ENCODE assay signal across 28 cellular contexts in the genomic region with DNA sequence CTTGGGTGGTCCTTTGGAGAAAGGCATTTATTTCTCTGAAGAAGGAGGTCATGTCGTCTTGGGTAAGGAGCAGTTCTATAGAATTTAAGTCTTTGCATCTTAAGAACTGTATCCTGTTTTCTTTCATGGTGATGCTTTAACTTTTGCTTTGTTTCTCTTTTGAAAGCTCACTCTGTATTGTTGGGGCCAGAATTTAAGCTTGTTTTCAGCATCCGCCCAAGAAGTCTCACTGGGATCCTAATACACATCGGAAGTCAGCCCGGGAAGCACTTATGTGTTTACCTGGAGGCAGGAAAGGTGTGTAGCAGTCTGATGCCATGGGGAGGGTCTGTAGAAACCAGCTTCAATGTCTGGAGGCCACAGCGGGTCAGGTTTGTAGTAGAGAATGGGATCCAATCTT.
DNase-seq lines count a peak whose midpoint lies in the region; ATAC-seq and TF ChIP-seq lines count a peak whose summit lies in the region.
"Had no signal": no experiment of that assay in that cellular context is flagged by ENCODE, and none has a peak within 500 bp of the region (broad histone marks: within the 10 kb centered on the region; RNA-seq: fewer than 3 reads in every experiment).

No MANE protein-coding gene starts in this region.

- no peaks in the 10 kb centered on the region for H3K79me1 ChIP-seq in H9 (ENCODE audit: insufficient read depth, low read depth, low read length, poor library complexity, severe bottlenecking)

- no peak overlapping the region for H4K91ac ChIP-seq in H9 (ENCODE audit: insufficient read length, low read depth, low read length)

- H3K79me2 ChIP-seq in H9 (ENCODE audit: insufficient read depth, low read length) (no peaks in the 10 kb centered on the region), neural progenitor cell (ENCODE audit: low read depth) (no peaks in the 10 kb centered on the region)

- H3K4me1 Mint-ChIP-seq in H9 (peaks cover 39 to 48% of the 10 kb centered on the region in 2 experiments), WTC11 (peaks cover 53% of the 10 kb centered on the region), neural progenitor cell (peaks cover 22% of the 10 kb centered on the region)

- peaks cover 11% of the 10 kb centered on the region for H3F3A ChIP-seq in neural progenitor cell (ENCODE audit: low read depth)

- peak overlapping the region; percentile 44 for H3K18ac ChIP-seq in H9 (ENCODE audit: insufficient read length, low read depth, low read length)

- no peaks in the 10 kb centered on the region for H3K9me3 Mint-ChIP-seq in H9
- 0 out of 2 replicates have a peak, but pooled peaks cover 4% of the 10 kb centered on the region for H3K9me3 Mint-ChIP-seq in WTC11
- no peaks in the 10 kb centered on the region for H3K9me3 Mint-ChIP-seq in neural progenitor cell
- H3K9me3 Mint-ChIP-seq: CD4-positive, alpha-beta memory T cell had no signal

- H4K5ac ChIP-seq in H9 (ENCODE audit: insufficient read length, low read depth, low read length), result no peak overlapping the region

- H3K23ac ChIP-seq in H9 (ENCODE audit: insufficient read length, low read depth, low read length), result no peak overlapping the region

- H3K27ac ChIP-seq in H9 (ENCODE audit: insufficient read length, low read depth, low read length), result peak overlapping the region; percentile 92
- peak overlapping the region; percentile 18 for H3K27ac ChIP-seq in iPS DF 6.9 (ENCODE audit: low read length)
- H3K27ac ChIP-seq in neural progenitor cell, result no peak overlapping the region
- H3K27ac ChIP-seq: A549; BLaER1 treated with 17β-estradiol and CSF1 and Interleukin-3, amounts not matched to agents 10 nM and 100 nM; GM23248; HL-60 had no signal

- no peak overlapping the region for H2BK15ac ChIP-seq in H9 (ENCODE audit: low read depth, low read length)

- TF ChIP-seq CTCF in H9 (conservative IDR thresholded peaks at IDR 0.05) (no peak), WTC11 (IDR thresholded peaks at IDR 0.05) (no peak), neural progenitor cell (IDR thresholded peaks at IDR 0.05) (no peak)

- no peak overlapping the region for H2BK120ac ChIP-seq in H9 (ENCODE audit: low read depth, low read length, poor library complexity, severe bottlenecking)

- H4K20me1 ChIP-seq in H9 (ENCODE audit: control insufficient read depth, insufficient read depth, insufficient read length) (no peaks in the 10 kb centered on the region), neural progenitor cell (ENCODE audit: low read depth) (no peaks in the 10 kb centered on the region)
- H4K20me1 ChIP-seq: BLaER1 treated with 17β-estradiol and CSF1 and Interleukin-3, amounts not matched to agents 10 nM and 100 nM had no signal

- H3K4me1 ChIP-seq in H9 (ENCODE audit: insufficient read depth, low read length) (peaks cover 16% of the 10 kb centered on the region; the same call in 1 of the 2 replicates), iPS DF 6.9 (ENCODE audit: control insufficient read depth, insufficient read depth, low read length) (peaks cover 11% of the 10 kb centered on the region), neural progenitor cell (peaks cover 23% of the 10 kb centered on the region)
- H3K4me1 ChIP-seq: A549 had no signal

- H3K4me2 ChIP-seq in H9 (ENCODE audit: insufficient read depth, insufficient read length, low read length), result peak overlapping the region; percentile 5
- peak overlapping the region; percentile 53 for H3K4me2 ChIP-seq in neural progenitor cell
- H3K4me2 ChIP-seq: A549; BLaER1 treated with 17β-estradiol and CSF1 and Interleukin-3, amounts not matched to agents 10 nM and 100 nM; SK-N-SH had no signal

- H2BK5ac ChIP-seq in H9 (ENCODE audit: insufficient read length, low read length), result no peak overlapping the region

- H3K27me3 ChIP-seq in H9 (ENCODE audit: insufficient read depth, low read length), result no peaks in the 10 kb centered on the region
- no peaks in the 10 kb centered on the region for H3K27me3 ChIP-seq in iPS DF 6.9 (ENCODE audit: control insufficient read depth, insufficient read depth, low read length)
- no peaks in the 10 kb centered on the region for H3K27me3 ChIP-seq in neural progenitor cell
- H3K27me3 ChIP-seq: BLaER1 treated with 17β-estradiol and CSF1 and Interleukin-3, amounts not matched to agents 10 nM and 100 nM had no signal

- H3K4ac ChIP-seq in H9 (ENCODE audit: low read depth, low read length), result no peak overlapping the region

- H2BK12ac ChIP-seq in H9 (ENCODE audit: insufficient read length, low read depth, low read length), result no peak overlapping the region

- H3K9ac ChIP-seq in H9 (ENCODE audit: extremely low read depth, insufficient read length, low read length), result no peak overlapping the region
- no peak overlapping the region for H3K9ac ChIP-seq in neural progenitor cell
- H3K9ac ChIP-seq: BLaER1 treated with 17β-estradiol and CSF1 and Interleukin-3, amounts not matched to agents 10 nM and 100 nM; GM23248; SK-N-SH had no signal

- DNase-seq in H9 (peak; percentile 67), WTC11 (ENCODE audit: low spot score) (no peak), iPS DF 6.9 (ENCODE audit: low read depth, low spot score) (peak; percentile 78), neural progenitor cell (ENCODE audit: low spot score) (no peak), NCI-H1092 (lab: John Stamatoyannopoulos, UW) (no peak), NCI-H774 (lab: John Stamatoyannopoulos, UW) (no peak)
- DNase-seq: AML-193; CD4-positive, alpha-beta memory T cell; COR-L47; DMS53; GDM1; GM23248; HCEC 1CT; Kasumi-1; NCI-H1105; NCI-H1436 treated with DMSO at 0.1 percent for 48 hours; NCI-H187 treated with DMSO at 0.1 percent for 48 hours; NCI-H345; NCI-H510A treated with DMSO at 0.1 percent for 48 hours; PC-3; SK-N-SH; SW 1271 had no signal

- peak overlapping the region in 2 of 3 experiments; percentile 36 to 91; a peak in 4 of 7 replicates for H3K27ac Mint-ChIP-seq in H9
- H3K27ac Mint-ChIP-seq in WTC11, result peak overlapping the region; percentile 89
- no peak overlapping the region for H3K27ac Mint-ChIP-seq in neural progenitor cell
- H3K27ac Mint-ChIP-seq: CD4-positive, alpha-beta memory T cell had no signal

- H3T11ph ChIP-seq in H9 (ENCODE audit: low read length), result no peak overlapping the region

- no peak overlapping the region for H2AK5ac ChIP-seq in H9 (ENCODE audit: insufficient read length, low read length)

- no peak overlapping the region for H3K56ac ChIP-seq in H9 (ENCODE audit: insufficient read length, low read depth, low read length)

- no peak overlapping the region for H2BK20ac ChIP-seq in H9 (ENCODE audit: low read depth, low read length, poor library complexity, severe bottlenecking)

- H3K36me3 Mint-ChIP-seq in H9 (ENCODE audit: insufficient read depth in 1 of 3, low read depth in 3 of 3) (no peaks in the 10 kb centered on the region), WTC11 (no peaks in the 10 kb centered on the region), neural progenitor cell (no peaks in the 10 kb centered on the region)
- H3K36me3 Mint-ChIP-seq: CD4-positive, alpha-beta memory T cell had no signal

- no CpG with 5 or more reads among the region's 5 CpGs for WGBS in H9 (ENCODE audit: extremely low coverage, insufficient read length, low lambda C conversion rate)
- no CpG with 5 or more reads among the region's 5 CpGs for WGBS in iPS DF 6.9 (ENCODE audit: insufficient coverage, insufficient read length)

- no peak overlapping the region for H3K14ac ChIP-seq in H9 (ENCODE audit: insufficient read depth, low read length)

- H3K27me3 Mint-ChIP-seq in H9 (ENCODE audit: low read depth) (no peaks in the 10 kb centered on the region), WTC11 (ENCODE audit: low read depth) (no peaks in the 10 kb centered on the region), neural progenitor cell (ENCODE audit: insufficient read depth, low read depth) (peaks cover 10% of the 10 kb centered on the region)
- H3K27me3 Mint-ChIP-seq: CD4-positive, alpha-beta memory T cell had no signal

- H3K9me3 ChIP-seq in H9 (ENCODE audit: control insufficient read depth, low read depth, low read length) (no peaks in the 10 kb centered on the region), iPS DF 6.9 (ENCODE audit: control insufficient read depth, insufficient read depth, low read length) (no peaks in the 10 kb centered on the region), neural progenitor cell (ENCODE audit: low read depth) (no peaks in the 10 kb centered on the region)
- H3K9me3 ChIP-seq: A549; BLaER1 treated with 17β-estradiol and CSF1 and Interleukin-3, amounts not matched to agents 10 nM and 100 nM; SK-N-SH had no signal

- no peaks in the 10 kb centered on the region for H3K23me2 ChIP-seq in H9 (ENCODE audit: insufficient read length, low read depth, low read length, poor library complexity, severe bottlenecking)

- H4K8ac ChIP-seq in H9 (replicated peaks; ENCODE audit: insufficient read length, low read depth, low read length), result no peak overlapping the region

- H3K36me3 ChIP-seq in iPS DF 6.9 (ENCODE audit: control insufficient read depth, insufficient read depth, low read length) (no peaks in the 10 kb centered on the region), neural progenitor cell (no peaks in the 10 kb centered on the region)
- H3K36me3 ChIP-seq: BLaER1 treated with 17β-estradiol and CSF1 and Interleukin-3, amounts not matched to agents 10 nM and 100 nM had no signal

- H2AFZ ChIP-seq in H9 (ENCODE audit: low read length) (no peak overlapping the region), neural progenitor cell (replicated peaks) (no peak overlapping the region)
- H2AFZ ChIP-seq: GM23248 had no signal

- H3K4me3 Mint-ChIP-seq in H9, result no peak overlapping the region
- H3K4me3 Mint-ChIP-seq in WTC11, result 0 out of 2 replicates have a peak overlapping the region, but pooled peaks have one; percentile 3
- H3K4me3 Mint-ChIP-seq in neural progenitor cell, result no peak overlapping the region
- H3K4me3 Mint-ChIP-seq: CD4-positive, alpha-beta memory T cell had no signal

- H3K4me3 ChIP-seq in iPS DF 6.9 (ENCODE audit: low read length), result no peak overlapping the region
- H3K4me3 ChIP-seq in neural progenitor cell, result no peak overlapping the region
- H3K4me3 ChIP-seq: A549; BLaER1 treated with 17β-estradiol and CSF1 and Interleukin-3, amounts not matched to agents 10 nM and 100 nM; GM12878; GM23248; K562 had no signal

- ATAC-seq in WTC11, result peak; percentile 82
- no peak for ATAC-seq in GM19455 (IDR thresholded peaks at IDR 0.05; ENCODE audit: unreplicated experiment)
- ATAC-seq: A549, GM12878, K562, PC-3 had no signal

- POLR2A ChIA-PET in WTC11 (lab: Charles Lee), result interaction anchor here (1.2 kb wide), 1 partner anchor 18 kb away, joined by 3 read pairs; no protein-coding TSS in a partner anchor

- CTCF ChIA-PET in WTC11 (lab: Charles Lee), result interaction anchor here (0.6 to 3.1 kb wide), 3 partner anchors 31 to 232 kb away, joined by 3 to 15 read pairs (median 5); no protein-coding TSS in a partner anchor

Comparison
In these comparisons a context has a peak if more than half of its experiments do, and no peak if none do; other contexts are left out.
1. DNase-seq: peak in H9 (single experiment) and iPS DF 6.9 (single experiment); none in WTC11 (single experiment), neural progenitor cell (single experiment), NCI-H1092 (single experiment) and NCI-H774 (single experiment).